16 cellular contexts compared by ENCODE assay signal in the genomic region with DNA sequence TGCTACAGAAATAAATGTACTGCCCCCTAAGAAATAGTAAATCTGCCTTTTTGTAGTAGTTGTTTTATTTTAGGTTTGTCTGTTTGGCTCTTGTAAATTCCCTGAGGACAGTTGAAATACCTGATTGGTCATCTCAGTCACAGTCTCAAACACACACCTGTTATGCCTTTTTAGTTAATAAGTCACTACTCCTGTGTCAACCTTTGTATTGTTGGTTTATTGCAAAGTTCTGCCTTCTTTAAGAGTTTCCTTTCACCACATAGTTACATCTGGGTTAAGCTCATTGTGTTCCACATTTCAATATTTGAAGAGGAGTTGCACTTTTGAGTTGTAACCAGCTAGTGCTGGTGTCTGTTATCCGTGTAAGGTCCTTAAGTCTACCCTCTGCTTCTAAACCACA.
"Had no signal": no experiment of that assay in that cellular context is flagged by ENCODE, and none has a peak within 500 bp of the region (broad histone marks: within the 10 kb centered on the region; RNA-seq: fewer than 3 reads in every experiment).

No MANE protein-coding gene starts in this region.

- DNase-seq: cortex of kidney; dorsolateral prefrontal cortex; effector CD8-positive, alpha-beta T cell; foreskin melanocyte; head of caudate nucleus; hypothalamus; kidney glomerular epithelial cell; naive B cell; nephron progenitor cell; psoas muscle; sigmoid colon; stimulated activated CD4-positive, alpha-beta T cell treated with anti-CD3 and anti-CD28 coated beads, Interleukin-2, amount 100 ng/mL, for 48 hours; stimulated activated naive CD4-positive, alpha-beta T cell treated with Interleukin-2 at 50 U/mL for 16 hours; trophoblast cell had no signal

- H3K4me1 ChIP-seq: psoas muscle, sigmoid colon had no signal

- FAIRE-seq: islet of Langerhans had no signal

- H3K27me3 ChIP-seq: dorsolateral prefrontal cortex, sigmoid colon had no signal

- H3K4me3 ChIP-seq: dorsolateral prefrontal cortex, psoas muscle, sigmoid colon, skin epidermis had no signal

- H3K36me3 ChIP-seq: sigmoid colon had no signal

- H3K27ac ChIP-seq: dorsolateral prefrontal cortex, psoas muscle, sigmoid colon, skin epidermis had no signal

- H3K9me3 ChIP-seq: psoas muscle, sigmoid colon had no signal

- ATAC-seq: psoas muscle had no signal
